In the genomic region with DNA sequence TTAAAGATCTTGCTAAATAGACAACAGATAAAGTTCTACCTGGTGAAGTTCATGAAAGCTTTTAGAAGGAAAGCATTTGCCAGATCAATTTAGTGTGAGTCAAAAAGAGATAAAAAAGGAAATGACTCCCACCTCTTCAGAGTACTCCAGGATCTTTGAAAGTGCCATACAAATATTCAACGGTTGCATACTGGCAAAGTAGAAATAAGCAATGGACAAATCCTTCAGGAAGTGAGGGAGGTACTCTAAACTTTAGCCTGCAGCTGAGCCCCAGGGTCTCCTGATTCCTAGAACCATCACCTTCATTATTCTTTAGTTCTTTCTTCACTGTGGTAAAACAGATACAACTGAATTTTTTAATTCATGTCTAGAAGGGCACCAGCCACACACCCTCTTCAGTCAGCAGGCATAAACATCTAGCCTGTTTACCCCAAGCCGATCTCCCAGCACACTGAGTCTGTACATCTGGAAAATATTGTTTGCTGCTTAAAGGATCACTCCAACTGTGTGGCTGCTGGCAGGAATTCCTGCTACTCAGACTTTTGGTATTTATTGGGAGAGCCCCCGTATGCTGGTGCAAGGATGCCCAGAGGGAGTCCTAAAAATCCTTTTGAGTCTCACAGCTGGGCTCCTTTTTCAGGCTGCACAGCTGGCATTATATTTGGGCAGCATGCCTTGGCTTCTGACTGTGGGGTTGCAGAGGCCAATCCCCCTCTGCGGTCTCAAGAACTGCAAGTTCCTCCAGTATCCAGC, we compare ENCODE assay signal across 13 cellular contexts.
DNase-seq lines count a peak whose midpoint lies in the region; ATAC-seq and TF ChIP-seq lines count a peak whose summit lies in the region.
"Had no signal": no experiment of that assay in that cellular context is flagged by ENCODE, and none has a peak within 500 bp of the region (broad histone marks: within the 10 kb centered on the region; RNA-seq: fewer than 3 reads in every experiment).

No MANE protein-coding gene starts in this region.

- H3K9ac ChIP-seq in SK-N-MC (ENCODE audit: insufficient read length): no peak overlapping the region

- H3K4me3 ChIP-seq in SK-N-MC (peak overlapping the region; percentile 67), left ventricle myocardium inferior (no peak overlapping the region), tibial artery (no peak overlapping the region)
- H3K4me3 ChIP-seq: heart left ventricle had no signal

- H3K4me1 ChIP-seq in left ventricle myocardium inferior (peaks cover 10% of the 10 kb centered on the region), tibial artery (peaks cover 0 to 35% (median 12%) of the 10 kb centered on the region in 4 donors)

- H3K36me3 ChIP-seq in SK-N-MC (ENCODE audit: insufficient read depth, low read length) (no peaks in the 10 kb centered on the region), left ventricle myocardium inferior (no peaks in the 10 kb centered on the region), tibial artery (no peaks in the 10 kb centered on the region)
- H3K36me3 ChIP-seq: heart left ventricle had no signal

- TF ChIP-seq CTCF in left ventricle myocardium inferior (IDR thresholded peaks at IDR 0.05; ENCODE audit: borderline replicate concordance): no peak
- no peak for TF ChIP-seq CTCF in tibial artery (IDR thresholded peaks at IDR 0.05)

- H3K27me3 ChIP-seq in left ventricle myocardium inferior (ENCODE audit: low read depth) (peaks cover 5% of the 10 kb centered on the region), tibial artery (no peaks in the 10 kb centered on the region)
- H3K27me3 ChIP-seq: heart left ventricle had no signal

- intact Hi-C loops in left ventricle myocardium inferior (cut with micrococcal nuclease): no loop called here
- intact Hi-C loops in tibial artery (cut with DNase I; ENCODE audit: low total_unique reads): no loop called here

- no peak for ATAC-seq in HG03095 (IDR thresholded peaks at IDR 0.05; ENCODE audit: unreplicated experiment)
- ATAC-seq: activated T-cell treated with anti-CD3 and anti-CD28 coated beads, Interleukin-2, amount 50 U/mL, for 72 hours had no signal

- H3K9me3 ChIP-seq in SK-N-MC (ENCODE audit: low read depth, low read length) (no peaks in the 10 kb centered on the region), left ventricle myocardium inferior (replicated peaks) (no peaks in the 10 kb centered on the region), tibial artery (no peaks in the 10 kb centered on the region)
- H3K9me3 ChIP-seq: heart left ventricle had no signal

- DNase-seq in NCI-H2227 treated with DMSO at 0.1 percent for 48 hours (lab: John Stamatoyannopoulos, UW) (peak; percentile 10), NCI-H2227 (lab: John Stamatoyannopoulos, UW; ENCODE audit: unreplicated experiment) (no peak), SK-N-MC (ENCODE audit: low read depth, low spot score) (peak; percentile 67), left ventricle myocardium inferior (peak; percentile 11), tibial artery (peak in 1 of 2 donors; percentile 27), occipital lobe (lab: John Stamatoyannopoulos, UW) (no peak), NCI-H2107 treated with DMSO at 0.1 percent for 48 hours (lab: John Stamatoyannopoulos, UW; ENCODE audit: unreplicated experiment) (no peak)
- DNase-seq: ACHN; activated T-cell treated with anti-CD3 and anti-CD28 coated beads, Interleukin-2, amount 50 U/mL, for 72 hours; GF-D8; NCI-H1092 treated with DMSO at 0.1 percent for 48 hours had no signal

- peak overlapping the region; percentile 79 for H3K27ac ChIP-seq in SK-N-MC
- no peak overlapping the region for H3K27ac ChIP-seq in left ventricle myocardium inferior (replicated peaks)
- H3K27ac ChIP-seq in tibial artery: peak overlapping the region; percentile 28 to 46
- H3K27ac ChIP-seq: heart left ventricle had no signal

Comparison
In these comparisons a context has a peak if more than half of its experiments do, and no peak if none do; other contexts are left out.
1. DNase-seq: peak in NCI-H2227 treated with DMSO at 0.1 percent for 48 hours (single experiment), SK-N-MC (single experiment) and left ventricle myocardium inferior (single experiment); none in NCI-H2227 (single experiment), occipital lobe (single experiment) and NCI-H2107 treated with DMSO at 0.1 percent for 48 hours (single experiment).